ENCODE assay signal across 21 cellular contexts in genomic region chr1:201841265-201841912, GRCh38. TPM values are rescaled to one million over a fixed set of nuclear protein-coding genes. Genes with fewer than 3 reads are reported as not detected.
DNase-seq lines count a peak whose midpoint lies in the region; ATAC-seq, FAIRE-seq and TF ChIP-seq lines count a peak whose summit lies in the region.
"Had no signal": no experiment of that assay in that cellular context is flagged by ENCODE, and none has a peak within 500 bp of the region (broad histone marks: within the 10 kb centered on the region; RNA-seq: fewer than 3 reads in every experiment).

No MANE protein-coding gene starts in this region.

- H4K20me1 ChIP-seq in HepG2 (ENCODE audit: insufficient read depth, low read length): no peaks in the 10 kb centered on the region; the same call in 1 of the 2 replicates

- H3K4me3 ChIP-seq in HepG2 (replicated peaks in 1 of 3; ENCODE audit: insufficient read depth in 1 of 3, low read depth in 2 of 3, low read length in 3 of 3): no peak overlapping the region
- H3K4me3 ChIP-seq in right lobe of liver: no peak overlapping the region
- H3K4me3 ChIP-seq in trophoblast cell (ENCODE audit: low read depth, low read length): no peak overlapping the region
- H3K4me3 ChIP-seq: MG63 had no signal

- peaks cover 86% of the 10 kb centered on the region for H3K79me2 ChIP-seq in HepG2 (ENCODE audit: insufficient read depth, low read length)
- H3K79me2 ChIP-seq in trophoblast cell (ENCODE audit: control insufficient read depth, insufficient read depth, low read length, poor library complexity): peaks cover 2% of the 10 kb centered on the region

- H3K27ac ChIP-seq in HepG2 (ENCODE audit: extremely low read length, insufficient read depth, low read length) (peak overlapping the region; percentile 37), right lobe of liver (no peak overlapping the region), trophoblast cell (ENCODE audit: low read depth, low read length) (no peak overlapping the region)
- H3K27ac ChIP-seq: C4-2B, KMS-11 had no signal

- no peak for TF ChIP-seq RAD21 in HepG2 (CRISPR knock-in tag; IDR thresholded peaks at IDR 0.05)

- H3K4ac ChIP-seq in trophoblast cell (ENCODE audit: low read depth, low read length): peak overlapping the region; percentile 36

- H2BK120ac ChIP-seq in trophoblast cell (ENCODE audit: insufficient read depth, low read length, poor library complexity): no peak overlapping the region

- peaks cover 41% of the 10 kb centered on the region for H3K4me1 ChIP-seq in HepG2 (ENCODE audit: insufficient read depth, low read length)
- peaks cover 0 to 25% (median 0%) of the 10 kb centered on the region in 4 donors for H3K4me1 ChIP-seq in right lobe of liver
- H3K4me1 ChIP-seq in trophoblast cell (ENCODE audit: control insufficient read depth in 1 of 2, insufficient read depth in 2 of 2, low read length in 2 of 2): no peaks in the 10 kb centered on the region

- no peak overlapping the region for H4K91ac ChIP-seq in trophoblast cell (ENCODE audit: low read depth, low read length)

- H2BK5ac ChIP-seq in trophoblast cell (ENCODE audit: low read depth, low read length, poor library complexity): no peak overlapping the region

- intact Hi-C loops in HepG2 (cut with micrococcal nuclease; ENCODE audit: unreplicated experiment): no loop called here
- intact Hi-C loops in right lobe of liver (cut with DNase I): no loop called here

- H2AK5ac ChIP-seq in trophoblast cell (ENCODE audit: low read length): no peak overlapping the region

- TF ChIP-seq POLR2A in HepG2 (IDR thresholded peaks at IDR 0.05; ENCODE audit: insufficient read depth in 1 of 2, low read depth in 2 of 2, low read length in 2 of 2): no peak
- TF ChIP-seq POLR2A in right lobe of liver (IDR thresholded peaks at IDR 0.05): no peak

- POLR2A ChIA-PET in HepG2 (lab: Yijun Ruan, JAX): interaction anchor here (1.6 kb wide), 1 partner anchor 12 kb away, joined by 10 read pairs; the partner anchor contains the start of gene IPO9

- no peak overlapping the region for H3K23ac ChIP-seq in trophoblast cell (ENCODE audit: low read length)

- H3K14ac ChIP-seq in trophoblast cell (ENCODE audit: low read length): no peak overlapping the region

- in situ Hi-C loops in HepG2 (cut with HindIII; ENCODE audit: extremely low pct_ligation_motif_present, low pct_unique_long_range_greater_than_20kb): no loop called here

- DNase-seq in HepG2 (ENCODE audit: low spot score): no peak
- no peak for DNase-seq in right lobe of liver
- peak; percentile 17 to 47 for DNase-seq in Kasumi-1 (lab: John Stamatoyannopoulos, UW)
- peak; percentile 36 for DNase-seq in SKM-1 treated with dmso at 0.1 percent for 144 hours (lab: John Stamatoyannopoulos, UW; ENCODE audit: unreplicated experiment)
- no peak for DNase-seq in trophoblast cell
- DNase-seq in midbrain (lab: John Stamatoyannopoulos, UW): no peak
- DNase-seq in NCI-H187 (lab: John Stamatoyannopoulos, UW): no peak
- DNase-seq: COR-L47, DMS153, GDM1, GOT3, MG63, NCI-H187 treated with DMSO at 0.1 percent for 48 hours, NCI-H2227 treated with DMSO at 0.1 percent for 48 hours, NCI-H510A treated with DMSO at 0.1 percent for 48 hours, NCI-H774 had no signal

- TF ChIP-seq EP300 in HepG2 (IDR thresholded peaks at IDR 0.05; ENCODE audit: low read depth in 2 of 2, low read length in 2 of 2) (no peak), HepG2 (CRISPR knock-in tag; IDR thresholded peaks at IDR 0.05; ENCODE audit: borderline replicate concordance) (no peak)

- H3K9me3 ChIP-seq in HepG2 (ENCODE audit: low read length) (no peaks in the 10 kb centered on the region), right lobe of liver (no peaks in the 10 kb centered on the region), trophoblast cell (ENCODE audit: insufficient read depth, low read depth, low read length) (no peaks in the 10 kb centered on the region)
- H3K9me3 ChIP-seq: MG63 had no signal

- H3K36me3 ChIP-seq in HepG2 (replicated peaks in 1 of 2; ENCODE audit: control insufficient read depth in 1 of 2, insufficient read depth in 2 of 2, low read length in 2 of 2): peaks cover 1 to 7% of the 10 kb centered on the region in 2 experiments; a peak in 3 of 5 replicates
- no peaks in the 10 kb centered on the region for H3K36me3 ChIP-seq in right lobe of liver
- H3K36me3 ChIP-seq in trophoblast cell (ENCODE audit: control insufficient read depth in 1 of 2, insufficient read depth in 2 of 2, low read length in 2 of 2): peaks cover 2 to 4% of the 10 kb centered on the region in 2 experiments

- H4K8ac ChIP-seq in trophoblast cell (ENCODE audit: low read depth, low read length): no peak overlapping the region

- H3K27me3 ChIP-seq in HepG2 (ENCODE audit: control insufficient read depth in 1 of 2, insufficient read depth in 2 of 2, low read length in 2 of 2) (no peaks in the 10 kb centered on the region), right lobe of liver (no peaks in the 10 kb centered on the region), trophoblast cell (ENCODE audit: insufficient read depth, low read length) (no peaks in the 10 kb centered on the region)
- H3K27me3 ChIP-seq: MG63 had no signal

- no peaks in the 10 kb centered on the region for H3K79me1 ChIP-seq in trophoblast cell (ENCODE audit: low read length)

- TF ChIP-seq CTCF in HepG2 (CRISPR knock-in tag; IDR thresholded peaks at IDR 0.05) (no peak), right lobe of liver (IDR thresholded peaks at IDR 0.05) (no peak)

- no peak overlapping the region for H2BK12ac ChIP-seq in trophoblast cell (ENCODE audit: low read length)

- H3K9ac ChIP-seq in HepG2 (ENCODE audit: insufficient read depth, low read depth, low read length): no peak overlapping the region
- H3K9ac ChIP-seq in trophoblast cell (ENCODE audit: low read length): no peak overlapping the region
- H3K9ac ChIP-seq: KMS-11 had no signal

- no peak overlapping the region for H4K12ac ChIP-seq in trophoblast cell (ENCODE audit: low read depth, low read length)

- H3K18ac ChIP-seq in trophoblast cell (ENCODE audit: low read length): no peak overlapping the region

- no peak for FAIRE-seq in HepG2 (lab: Jason Lieb, UNC)

- CTCF ChIA-PET in HepG2 (lab: Yijun Ruan, JAX; ENCODE audit: low intra/inter-chr PET ratio, low total read pairs): no interaction called here

- WGBS in HepG2 (ENCODE audit: low lambda C conversion rate): 95% methylated on average over 2 of the region's 2 CpGs
- WGBS in right lobe of liver (ENCODE audit: insufficient coverage, low coverage, low lambda C conversion rate, missing lambda C conversion rate): 100% methylated on average over 2 of the region's 2 CpGs
- no CpG with 5 or more reads among the region's 2 CpGs for WGBS in trophoblast cell (ENCODE audit: extremely low coverage, insufficient coverage, insufficient read length)

- H3K4me2 ChIP-seq in HepG2 (ENCODE audit: low read depth, low read length) (no peak overlapping the region), trophoblast cell (ENCODE audit: low read length) (no peak overlapping the region)
- H3K4me2 ChIP-seq: KMS-11 had no signal

- BruUV-seq in HepG2 (replicated peaks; lab: Mats Ljungman, UMichigan): no TSS peak

- ATAC-seq in HepG2: no peak
- no peak for ATAC-seq in right lobe of liver
- ATAC-seq in GM21367 (IDR thresholded peaks at IDR 0.05; ENCODE audit: unreplicated experiment): no peak
- ATAC-seq: HCT116, Panc1 had no signal

- H2AFZ ChIP-seq in HepG2 (ENCODE audit: low read length): no peak overlapping the region
- H2AFZ ChIP-seq in trophoblast cell (ENCODE audit: insufficient read depth, low read length, poor library complexity): no peak overlapping the region

RNA-seq across cellular contexts. Expression of gene IPO9, which starts 12.4 kb away (rescaled TPM):
- total RNA-seq in HepG2 (2016; rRNA removed; fragmentation: Illumina TruSeq; extraction: Trizol) (34.8 and 54.2 TPM in 2 replicates), right lobe of liver (10 to 100 TPM; 10.3 to 21.7 (median 19.1) TPM)
- 2.7 and 3.0 TPM in 2 replicates for total RNA-seq in HepG2 (2016; cell fraction: cytosol; rRNA removed; fragmentation: Illumina TruSeq; extraction: Trizol; ENCODE audit: low read depth)
- 33.2 and 45.5 TPM in 2 replicates for total RNA-seq in HepG2 (2016; cell fraction: insoluble cytoplasmic fraction; rRNA removed; fragmentation: Illumina TruSeq; extraction: Trizol)
- 17.5 and 18.0 TPM in 2 replicates for total RNA-seq in HepG2 (2016; cell fraction: membrane; rRNA removed; fragmentation: Illumina TruSeq; extraction: Trizol)
- 36.0 and 37.9 TPM in 2 replicates for total RNA-seq in HepG2 (2016; cell fraction: nucleus; rRNA removed; fragmentation: Illumina TruSeq; extraction: Trizol)
- polyA plus RNA-seq in HepG2 (2011; rRNA removed): 24.6 and 31.0 TPM in 2 replicates
- polyA plus RNA-seq in HepG2 (2011; cell fraction: cytosol; rRNA removed): 13.7 and 14.3 TPM in 2 replicates
- polyA plus RNA-seq in HepG2 (2011; cell fraction: nucleus; rRNA removed): 28.0 and 34.2 TPM in 2 replicates
- polyA plus RNA-seq in HepG2 (2012): 19.5 and 22.2 TPM in 2 replicates
- 4.2 and 6.1 TPM in 2 replicates for polyA plus RNA-seq in HepG2 (2016; cell fraction: cytosol; fragmentation: Illumina TruSeq; extraction: Trizol; ENCODE audit: low read depth)
- polyA plus RNA-seq in HepG2 (2016; cell fraction: insoluble cytoplasmic fraction; fragmentation: Illumina TruSeq; extraction: Trizol; ENCODE audit: low read depth): 61.7 and 63.3 TPM in 2 replicates
- 15.5 and 18.5 TPM in 2 replicates for polyA plus RNA-seq in HepG2 (2016; cell fraction: membrane; fragmentation: Illumina TruSeq; extraction: Trizol; ENCODE audit: low read depth)
- 63.6 and 67.7 TPM in 2 replicates for polyA plus RNA-seq in HepG2 (2016; cell fraction: nucleus; fragmentation: Illumina TruSeq; extraction: Trizol; ENCODE audit: insufficient read depth, low read depth)
- polyA minus RNA-seq in HepG2 (2011; rRNA and poly(A)+ RNA removed; ENCODE audit: low replicate concordance): 39.2 and 117 TPM in 2 replicates
- 19.0 and 19.9 TPM in 2 replicates for polyA minus RNA-seq in HepG2 (2011; cell fraction: cytosol; rRNA and poly(A)+ RNA removed)
- 25.9 and 27.0 TPM in 2 replicates for polyA minus RNA-seq in HepG2 (2011; cell fraction: nucleus; rRNA and poly(A)+ RNA removed)
- polyA plus RNA-seq in trophoblast cell (2013): 41.3 and 42.6 TPM in 2 replicates

RNA-seq across cellular contexts. Expression of gene SHISA4, which starts 47.3 kb away (rescaled TPM):
- 0.24 and 0.51 TPM in 2 replicates for total RNA-seq in HepG2 (2016; rRNA removed; fragmentation: Illumina TruSeq; extraction: Trizol)
- total RNA-seq in HepG2 (2016; cell fraction: cytosol; rRNA removed; fragmentation: Illumina TruSeq; extraction: Trizol; ENCODE audit: low read depth): 0.97 and 1.8 TPM in 2 replicates
- total RNA-seq in HepG2 (2016; cell fraction: insoluble cytoplasmic fraction; rRNA removed; fragmentation: Illumina TruSeq; extraction: Trizol): 0.21 and 0.45 TPM in 2 replicates
- 0.86 and 1.4 TPM in 2 replicates for total RNA-seq in HepG2 (2016; cell fraction: membrane; rRNA removed; fragmentation: Illumina TruSeq; extraction: Trizol)
- total RNA-seq in HepG2 (2016; cell fraction: nucleus; rRNA removed; fragmentation: Illumina TruSeq; extraction: Trizol): 0.44 and 0.47 TPM in 2 replicates
- 1.0 and 1.1 TPM in 2 replicates for polyA plus RNA-seq in HepG2 (2011; rRNA removed)
- 0.59 and 1.4 TPM in 2 replicates for polyA plus RNA-seq in HepG2 (2011; cell fraction: cytosol; rRNA removed)
- polyA plus RNA-seq in HepG2 (2011; cell fraction: nucleus; rRNA removed): 0.83 and 1.5 TPM in 2 replicates
- polyA plus RNA-seq in HepG2 (2012): 0.17 TPM in 1 of 2 replicates, not detected in the other
- 2.6 and 3.1 TPM in 2 replicates for polyA plus RNA-seq in HepG2 (2016; cell fraction: cytosol; fragmentation: Illumina TruSeq; extraction: Trizol; ENCODE audit: low read depth)
- polyA plus RNA-seq in HepG2 (2016; cell fraction: insoluble cytoplasmic fraction; fragmentation: Illumina TruSeq; extraction: Trizol; ENCODE audit: low read depth): 0.36 and 0.81 TPM in 2 replicates
- 2.1 and 2.2 TPM in 2 replicates for polyA plus RNA-seq in HepG2 (2016; cell fraction: membrane; fragmentation: Illumina TruSeq; extraction: Trizol; ENCODE audit: low read depth)
- polyA plus RNA-seq in HepG2 (2016; cell fraction: nucleus; fragmentation: Illumina TruSeq; extraction: Trizol; ENCODE audit: insufficient read depth, low read depth): 0.72 and 1.3 TPM in 2 replicates
- polyA minus RNA-seq in HepG2 (2011; rRNA and poly(A)+ RNA removed; ENCODE audit: low replicate concordance): 1.0 and 5.4 TPM in 2 replicates
- polyA minus RNA-seq in HepG2 (2011; cell fraction: cytosol; rRNA and poly(A)+ RNA removed): not detected in 2 replicates
- not detected in 2 replicates for polyA minus RNA-seq in HepG2 (2011; cell fraction: nucleus; rRNA and poly(A)+ RNA removed)
- total RNA-seq in right lobe of liver: 1 to 10 TPM; 2.5 to 8.1 (median 4.8) TPM
- polyA plus RNA-seq in trophoblast cell (2013): 14.7 and 15.2 TPM in 2 replicates

Comparison
In these comparisons a context has a peak if more than half of its experiments do, and no peak if none do; other contexts are left out.
1. DNase-seq: peak in Kasumi-1 (2 of 2) and SKM-1 treated with dmso at 0.1 percent for 144 hours (single experiment); none in HepG2 (single experiment), right lobe of liver (0 of 3), trophoblast cell (0 of 2), midbrain (single experiment) and NCI-H187 (0 of 2).